9 cellular contexts compared by ENCODE assay signal in the genomic region with DNA sequence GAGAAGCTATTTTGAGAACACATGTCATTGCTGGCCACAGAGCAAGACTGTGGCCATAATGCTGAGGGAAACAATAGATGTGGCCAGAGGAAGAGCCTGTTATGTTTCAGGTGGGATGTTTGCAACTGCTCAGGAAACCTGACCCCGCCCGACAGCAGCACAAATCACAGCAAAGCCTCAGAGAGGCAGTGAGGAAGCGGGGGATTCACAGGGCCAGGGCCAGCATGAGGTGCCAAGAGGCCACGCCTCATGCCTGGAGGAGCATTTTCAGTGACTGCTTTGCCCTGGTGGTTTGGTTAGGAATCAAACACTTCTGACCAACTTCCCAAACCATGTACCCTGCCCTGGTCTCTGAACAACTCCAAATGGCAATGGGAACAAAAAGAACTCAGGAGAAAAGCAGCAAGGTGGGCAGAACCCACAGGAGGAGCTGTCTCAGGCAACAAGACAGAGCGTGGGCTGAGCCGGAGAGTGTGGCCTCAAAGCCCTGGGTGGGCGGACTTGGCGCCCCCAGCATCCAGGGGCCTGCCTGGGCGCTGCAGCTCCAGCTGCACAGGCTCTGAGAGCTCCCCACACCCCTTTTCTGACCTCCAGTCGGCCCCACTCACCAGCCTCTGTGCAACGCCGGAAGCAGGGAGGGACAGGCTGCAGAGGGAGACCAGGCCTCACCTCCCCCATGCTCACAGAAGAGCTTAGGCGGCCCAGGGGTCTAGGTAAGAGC. TPM values are rescaled to one million over a fixed set of nuclear protein-coding genes. Genes with fewer than 3 reads are reported as not detected.
DNase-seq lines count a peak whose midpoint lies in the region; ATAC-seq, FAIRE-seq and TF ChIP-seq lines count a peak whose summit lies in the region.
"Had no signal": no experiment of that assay in that cellular context is flagged by ENCODE, and none has a peak within 500 bp of the region (broad histone marks: within the 10 kb centered on the region; RNA-seq: fewer than 3 reads in every experiment).

No MANE protein-coding gene starts in this region.

- H3K27ac ChIP-seq in GM23248: peak overlapping the region; percentile 45
- no peak overlapping the region for H3K27ac ChIP-seq in keratinocyte (ENCODE audit: control insufficient read depth, insufficient read depth, low read length)
- peak overlapping the region; percentile 22 to 79 (median 70) for H3K27ac ChIP-seq in spleen

- H3K9me3 ChIP-seq in GM23248 (ENCODE audit: low read depth) (no peaks in the 10 kb centered on the region), keratinocyte (ENCODE audit: control insufficient read depth, low read depth, low read length) (no peaks in the 10 kb centered on the region), spleen (no peaks in the 10 kb centered on the region)

- no peak for TF ChIP-seq CTCF in keratinocyte (optimal IDR thresholded peaks at IDR 0.05 in 1 of 3, IDR thresholded peaks at IDR 0.05 in 1 of 3, conservative IDR thresholded peaks at IDR 0.05 in 1 of 3; ENCODE audit: extremely low read depth in 1 of 3, insufficient read depth in 2 of 3, low read length in 3 of 3)
- peak in 3 of 11 experiments; percentile 7 to 17 (median 14) for TF ChIP-seq CTCF in spleen (IDR thresholded peaks at IDR 0.05 in 8 of 11, conservative IDR thresholded peaks at IDR 0.05 in 3 of 11)

- in situ Hi-C loops in GM23248 (cut with MboI): no loop called here

- H3K4me3 ChIP-seq in GM23248: no peak overlapping the region
- no peak overlapping the region for H3K4me3 ChIP-seq in keratinocyte (ENCODE audit: control insufficient read depth in 2 of 3, extremely low read depth in 1 of 3, insufficient read depth in 2 of 3, low read depth in 1 of 3, low read length in 3 of 3)
- no peak overlapping the region for H3K4me3 ChIP-seq in spleen

- TF ChIP-seq POLR2A in spleen (IDR thresholded peaks at IDR 0.05): no peak

- H3K9ac ChIP-seq in GM23248 (peak overlapping the region; percentile 37), keratinocyte (ENCODE audit: control insufficient read depth, extremely low read depth, insufficient read depth, low read length) (no peak overlapping the region)

- H3K4me2 ChIP-seq in GM23248 (ENCODE audit: unreplicated experiment) (peak overlapping the region; percentile 3), keratinocyte (ENCODE audit: control insufficient read depth, extremely low read depth, insufficient read depth, low read depth, low read length) (peak overlapping the region; percentile 19)

- ATAC-seq in GM21528 (IDR thresholded peaks at IDR 0.05; ENCODE audit: low FRiP score, unreplicated experiment): no peak

- H3K36me3 ChIP-seq in GM23248 (ENCODE audit: low read depth) (peaks cover 6% of the 10 kb centered on the region; the same call in 1 of the 2 replicates), keratinocyte (ENCODE audit: control insufficient read depth in 2 of 2, extremely low read depth in 1 of 2, insufficient read depth in 2 of 2, low read length in 2 of 2) (peaks cover 8 to 15% of the 10 kb centered on the region in 2 experiments), spleen (peaks cover 0 to 73% (median 16%) of the 10 kb centered on the region in 6 donors)

- H3K9me2 ChIP-seq in GM23248 (ENCODE audit: insufficient read depth): no peaks in the 10 kb centered on the region

- peaks cover 5% of the 10 kb centered on the region for H3K9me1 ChIP-seq in keratinocyte (ENCODE audit: control insufficient read depth, extremely low read depth, insufficient read depth, low read length)

- H3K4me1 ChIP-seq in GM23248 (ENCODE audit: insufficient read depth) (peaks cover 10% of the 10 kb centered on the region), keratinocyte (ENCODE audit: control insufficient read depth, extremely low read depth, insufficient read depth, low read length) (peaks cover 13% of the 10 kb centered on the region), spleen (peaks cover 9 to 66% (median 47%) of the 10 kb centered on the region in 6 donors)

- H3K79me2 ChIP-seq in GM23248 (ENCODE audit: insufficient read depth) (0 out of 2 replicates have a peak, but pooled peaks cover 4% of the 10 kb centered on the region), keratinocyte (ENCODE audit: control insufficient read depth, insufficient read depth, low read length) (no peaks in the 10 kb centered on the region)

- intact Hi-C loops in spleen (cut with DNase I; ENCODE audit: low total_unique reads): no loop called here

- peak; percentile 52 for FAIRE-seq in keratinocyte (lab: Jason Lieb, UNC)
- FAIRE-seq: frontal cortex had no signal

- dilution Hi-C loops in keratinocyte (cut with MboI; ENCODE audit: extremely low pct_ligation_motif_present, low sequenced_read_pairs): no loop called here

- H3K27me3 ChIP-seq in GM23248 (replicated peaks; ENCODE audit: insufficient read depth) (no peaks in the 10 kb centered on the region), keratinocyte (ENCODE audit: control insufficient read depth, extremely low read depth, insufficient read depth, low read length) (no peaks in the 10 kb centered on the region), spleen (replicated peaks in 1 of 7) (no peaks in the 10 kb centered on the region)

- no peaks in the 10 kb centered on the region for H3F3A ChIP-seq in GM23248 (ENCODE audit: insufficient read depth)

- WGBS in GM23248 (ENCODE audit: low coverage in 1 of 2, low lambda C conversion rate in 2 of 2, missing lambda C conversion rate in 2 of 2), 2 experiments: 55 to 56% methylated on average over 13 of the region's 13 CpGs
- 51 to 60% (median 55%) methylated on average over 10 to 13 of the region's 13 CpGs for WGBS in spleen, 5 donors

- peak; percentile 63 for DNase-seq in GM23248
- peak; percentile 75 for DNase-seq in amniotic epithelial cell (ENCODE audit: low read depth)
- no peak for DNase-seq in keratinocyte (ENCODE audit: low read depth, low spot score)
- DNase-seq in spleen: peak; percentile 79
- DNase-seq in NCI-H146 (lab: John Stamatoyannopoulos, UW): no peak
- DNase-seq in NCI-H748 (lab: John Stamatoyannopoulos, UW; ENCODE audit: unreplicated experiment): no peak
- DNase-seq in activated CD4-positive, alpha-beta T cell treated with anti-CD3 and anti-CD28 coated beads, Interleukin-2, amount 50 U/mL, for 1 hour: no peak

- H4K20me1 ChIP-seq in GM23248 (ENCODE audit: insufficient read depth) (no peaks in the 10 kb centered on the region), keratinocyte (ENCODE audit: control insufficient read depth, extremely low read depth, insufficient read depth, low read length) (no peaks in the 10 kb centered on the region)

- H2AFZ ChIP-seq in GM23248 (no peak overlapping the region), keratinocyte (ENCODE audit: control insufficient read depth, low read length) (no peak overlapping the region)

RNA-seq across cellular contexts. Expression of gene HIC1, which starts 20.6 kb away (rescaled TPM):
- 35.0 and 59.8 TPM in 2 replicates for total RNA-seq in GM23248 (2014; rRNA removed; shearing (Covaris generic))
- polyA plus RNA-seq in GM23248 (2016; fragmentation: Nextera tagmentation; extraction: Ambion mirVana) (1.6 TPM in 2 replicates), keratinocyte (0.64 to 1.1 TPM (median 0.92 TPM) in 3 replicates), spleen (1 to 10 TPM; 1.3 to 4.7 (median 2.6) TPM)
- polyA plus RNA-seq in keratinocyte (2011; ENCODE audit: low read depth): not detected
- polyA plus RNA-seq in keratinocyte (2011; cell fraction: cytosol; rRNA removed): 0.23 and 0.82 TPM in 2 replicates
- polyA plus RNA-seq in keratinocyte (2011; cell fraction: nucleus; rRNA removed): 1.4 and 1.5 TPM in 2 replicates
- 0.45 and 1.7 TPM in 2 replicates for polyA plus RNA-seq in keratinocyte (2012; ENCODE audit: low replicate concordance)
- polyA minus RNA-seq in keratinocyte: 0.58 to 1.4 TPM (median 1.3 TPM) in 3 replicates
- 6.5 TPM for polyA minus RNA-seq in keratinocyte (2011; cell fraction: cytosol; rRNA and poly(A)+ RNA removed)
- 2.1 and 3.1 TPM in 2 replicates for polyA minus RNA-seq in keratinocyte (2011; cell fraction: nucleus; rRNA and poly(A)+ RNA removed)
- total RNA-seq in spleen: 10 to 100 TPM in 6 of 7 donors, 1 to 10 TPM in 1; 7.0 to 59.6 (median 23.3) TPM

RNA-seq across cellular contexts. Expression of gene OVCA2, which starts 33.7 kb away (rescaled TPM):
- 67.3 and 92.0 TPM in 2 replicates for total RNA-seq in GM23248 (2014; rRNA removed; shearing (Covaris generic))
- polyA plus RNA-seq in GM23248 (2016; fragmentation: Nextera tagmentation; extraction: Ambion mirVana) (63.5 and 66.1 TPM in 2 replicates), keratinocyte (41.2 to 58.1 TPM (median 53.5 TPM) in 3 replicates), spleen (10 to 100 TPM; 52.9 to 68.8 (median 66.4) TPM)
- 3.8 TPM for polyA plus RNA-seq in keratinocyte (2011; ENCODE audit: low read depth)
- polyA plus RNA-seq in keratinocyte (2011; cell fraction: cytosol; rRNA removed): 49.1 and 57.0 TPM in 2 replicates
- polyA plus RNA-seq in keratinocyte (2011; cell fraction: nucleus; rRNA removed): 17.6 and 24.7 TPM in 2 replicates
- 31.2 and 45.0 TPM in 2 replicates for polyA plus RNA-seq in keratinocyte (2012; ENCODE audit: low replicate concordance)
- 31.3 to 46.1 TPM (median 45.4 TPM) in 3 replicates for polyA minus RNA-seq in keratinocyte
- polyA minus RNA-seq in keratinocyte (2011; cell fraction: cytosol; rRNA and poly(A)+ RNA removed): 34.9 TPM
- 3.7 and 4.8 TPM in 2 replicates for polyA minus RNA-seq in keratinocyte (2011; cell fraction: nucleus; rRNA and poly(A)+ RNA removed)
- total RNA-seq in spleen: 10 to 100 TPM; 20.9 to 51.3 (median 28.9) TPM

RNA-seq across cellular contexts. Expression of gene DPH1, which starts 45.5 kb away (rescaled TPM):
- total RNA-seq in GM23248 (2014; rRNA removed; shearing (Covaris generic)): 51.2 and 58.1 TPM in 2 replicates
- 41.1 and 41.2 TPM in 2 replicates for polyA plus RNA-seq in GM23248 (2016; fragmentation: Nextera tagmentation; extraction: Ambion mirVana)
- polyA plus RNA-seq in keratinocyte: 18.9 to 28.8 TPM (median 22.6 TPM) in 3 replicates
- polyA plus RNA-seq in keratinocyte (2011; ENCODE audit: low read depth): 25.6 TPM
- polyA plus RNA-seq in keratinocyte (2011; cell fraction: cytosol; rRNA removed): 16.4 and 23.0 TPM in 2 replicates
- 60.2 and 66.6 TPM in 2 replicates for polyA plus RNA-seq in keratinocyte (2011; cell fraction: nucleus; rRNA removed)
- polyA plus RNA-seq in keratinocyte (2012; ENCODE audit: low replicate concordance): 20.3 and 26.1 TPM in 2 replicates
- 20.7 to 57.0 TPM (median 32.0 TPM) in 3 replicates for polyA minus RNA-seq in keratinocyte
- 24.7 TPM for polyA minus RNA-seq in keratinocyte (2011; cell fraction: cytosol; rRNA and poly(A)+ RNA removed)
- 19.8 and 26.3 TPM in 2 replicates for polyA minus RNA-seq in keratinocyte (2011; cell fraction: nucleus; rRNA and poly(A)+ RNA removed)
- 10 to 100 TPM; 38.3 to 58.5 (median 43.5) TPM for total RNA-seq in spleen
- polyA plus RNA-seq in spleen: 10 to 100 TPM; 20.6 to 37.9 (median 20.9) TPM

RNA-seq across cellular contexts. Expression of gene RTN4RL1, which starts 50.4 kb away (rescaled TPM):
- total RNA-seq in GM23248 (2014; rRNA removed; shearing (Covaris generic)): 0.22 TPM in 1 of 2 replicates, not detected in the other
- polyA plus RNA-seq in GM23248 (2016; fragmentation: Nextera tagmentation; extraction: Ambion mirVana): not detected in 2 replicates
- 2.3 to 3.4 TPM (median 2.4 TPM) in 3 replicates for polyA plus RNA-seq in keratinocyte
- polyA plus RNA-seq in keratinocyte (2011; ENCODE audit: low read depth): 2.1 TPM
- 1.5 and 2.8 TPM in 2 replicates for polyA plus RNA-seq in keratinocyte (2011; cell fraction: cytosol; rRNA removed)
- polyA plus RNA-seq in keratinocyte (2011; cell fraction: nucleus; rRNA removed): 4.2 and 6.1 TPM in 2 replicates
- polyA plus RNA-seq in keratinocyte (2012; ENCODE audit: low replicate concordance): 3.4 and 3.8 TPM in 2 replicates
- polyA minus RNA-seq in keratinocyte: 1.1 to 2.0 TPM (median 1.4 TPM) in 3 replicates
- polyA minus RNA-seq in keratinocyte (2011; cell fraction: cytosol; rRNA and poly(A)+ RNA removed): 5.8 TPM
- 4.0 and 4.9 TPM in 2 replicates for polyA minus RNA-seq in keratinocyte (2011; cell fraction: nucleus; rRNA and poly(A)+ RNA removed)
- 1 to 10 TPM in 5 of 7 donors, under 1 TPM in 2; 0.67 to 4.5 (median 2.1) TPM for total RNA-seq in spleen
- under 1 TPM; 0.09 to 0.67 (median 0.26) TPM for polyA plus RNA-seq in spleen

Comparison
In these comparisons a context has a peak if more than half of its experiments do, and no peak if none do; other contexts are left out.
1. DNase-seq: peak in GM23248 (single experiment), amniotic epithelial cell (single experiment) and spleen (single experiment); none in keratinocyte (single experiment), NCI-H146 (single experiment), NCI-H748 (single experiment) and activated CD4-positive, alpha-beta T cell treated with anti-CD3 and anti-CD28 coated beads, Interleukin-2, amount 50 U/mL, for 1 hour (single experiment).